30 cellular contexts compared by ENCODE assay signal in genomic region chr9:132082188-132082587, GRCh38.
"Had no signal": no experiment of that assay in that cellular context is flagged by ENCODE, and none has a peak within 500 bp of the region (broad histone marks: within the 10 kb centered on the region; RNA-seq: fewer than 3 reads in every experiment).

No MANE protein-coding gene starts in this region.

- DNase-seq: dermis blood vessel endothelial cell; effector memory CD4-positive, alpha-beta T cell; foreskin keratinocyte; heart left ventricle; left cardiac atrium; left lung; mesenchymal stem cell; naive thymus-derived CD8-positive, alpha-beta T cell; nephron progenitor cell; pancreas; retina; stimulated activated CD4-positive, alpha-beta T cell treated with anti-CD3 and anti-CD28 coated beads, Interleukin-12 subunit alpha, Interleukin-12 subunit beta, amount 100 ng/mL, for 4 hours; stimulated activated CD4-positive, alpha-beta T cell treated with anti-CD3 and anti-CD28 coated beads, Interleukin-1b, Interleukin-23, amount 100 ng/mL, for 48 hours; stimulated activated CD4-positive, alpha-beta T cell treated with anti-CD3 and anti-CD28 coated beads, Interleukin-4, amount 100 ng/mL, for 1 hour; stimulated activated CD8-positive, alpha-beta memory T cell treated with anti-CD3 and anti-CD28 coated beads, Interleukin-4, amount 100 ng/mL, for 48 hours; stimulated activated naive CD4-positive, alpha-beta T cell; stimulated activated naive CD8-positive, alpha-beta T cell treated with anti-CD3 and anti-CD28 coated beads, Interleukin-15, amount 100 ng/mL, for 72 hours; transverse colon; upper lobe of right lung; uterus had no signal

- H3K4me3 ChIP-seq: coronary artery, esophagus muscularis mucosa, gastroesophageal sphincter, heart left ventricle, hepatocyte, left lung, pancreas, smooth muscle cell, suprapubic skin, transverse colon, upper lobe of right lung, uterus had no signal

- H3K4me2 ChIP-seq: hepatocyte, smooth muscle cell had no signal

- H2AFZ ChIP-seq: hepatocyte had no signal

- ATAC-seq: foreskin keratinocyte; gastroesophageal sphincter; heart left ventricle; left cardiac atrium; left lung; naive thymus-derived CD8-positive, alpha-beta T cell; pancreas; sciatic nerve; stimulated activated naive CD8-positive, alpha-beta T cell treated with anti-CD3 and anti-CD28 coated beads, Interleukin-15, amount 100 ng/mL, for 72 hours; upper lobe of right lung had no signal

- H3K9me3 ChIP-seq: esophagus muscularis mucosa, gastroesophageal sphincter, heart left ventricle, left lung, neutrophil, pancreas, suprapubic skin, transverse colon, upper lobe of right lung, uterus had no signal

- H3K36me3 ChIP-seq: pancreas, suprapubic skin, uterus had no signal

- H3K27me3 ChIP-seq: hepatocyte, pancreas, transverse colon had no signal

- FAIRE-seq: endothelial cell of umbilical vein, islet of Langerhans, pancreas had no signal

- H3K27ac ChIP-seq: coronary artery, esophagus muscularis mucosa, foreskin keratinocyte, gastroesophageal sphincter, heart left ventricle, hepatocyte, left lung, neutrophil, pancreas, suprapubic skin, transverse colon, upper lobe of right lung, uterus had no signal
